8 cellular contexts compared by ENCODE assay signal in the genomic region with DNA sequence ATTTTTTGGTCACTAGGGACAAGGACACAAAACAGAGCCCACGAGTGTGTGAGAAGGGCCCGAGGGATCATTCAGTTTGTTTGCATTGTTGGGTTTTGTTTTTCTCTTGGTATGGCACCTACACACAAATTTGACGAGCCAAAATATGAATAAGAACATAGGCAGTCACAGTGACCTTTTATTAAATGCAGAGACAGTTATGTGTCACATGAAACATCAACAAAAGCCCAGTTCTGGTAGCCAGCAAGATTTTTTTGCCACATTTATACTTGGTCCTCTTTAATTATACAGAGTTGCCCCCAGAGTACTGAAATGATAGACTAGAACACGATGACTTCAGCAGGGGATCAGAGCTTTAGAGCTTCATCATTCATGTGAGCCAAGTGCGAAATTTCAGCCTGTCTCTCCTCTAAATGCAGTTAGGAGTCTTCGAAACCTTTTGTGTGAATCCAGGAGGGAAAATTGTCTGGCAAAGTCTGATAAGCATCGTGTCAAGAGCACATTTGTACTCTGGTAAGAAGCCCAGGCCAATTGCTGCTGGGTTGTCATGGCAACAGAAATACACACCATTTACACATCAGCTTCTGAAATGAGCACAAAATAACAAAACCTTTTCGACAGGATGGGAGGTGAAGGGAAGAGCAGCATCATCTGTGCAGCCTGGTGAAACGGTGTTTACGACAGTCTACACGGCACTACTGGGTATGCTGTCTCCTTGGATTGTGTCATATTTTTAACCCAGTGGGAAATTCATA.
DNase-seq lines count a peak whose midpoint lies in the region; FAIRE-seq and TF ChIP-seq lines count a peak whose summit lies in the region.

No MANE protein-coding gene starts in this region.

- no peaks in the 10 kb centered on the region for H3K9me3 Mint-ChIP-seq in neural progenitor cell

- H3K4me1 ChIP-seq in neural progenitor cell (peaks cover 4% of the 10 kb centered on the region), kidney (ENCODE audit: control insufficient read depth in 1 of 2, insufficient read depth in 1 of 2, low read depth in 1 of 2, low read length in 2 of 2) (no peaks in the 10 kb centered on the region)

- no peaks in the 10 kb centered on the region for H3K79me2 ChIP-seq in neural progenitor cell (ENCODE audit: low read depth)

- FAIRE-seq in kidney (lab: Jason Lieb, UNC), result no peak

- no peak overlapping the region for H3K4me3 ChIP-seq in GM12865 (ENCODE audit: low read depth, low read length)
- no peak overlapping the region for H3K4me3 ChIP-seq in choroid plexus epithelial cell (ENCODE audit: low read depth, low read length)
- no peak overlapping the region for H3K4me3 ChIP-seq in neural progenitor cell
- H3K4me3 ChIP-seq in kidney (ENCODE audit: low read length in 2 of 2), result no peak overlapping the region

- peaks cover 4% of the 10 kb centered on the region for H3K27me3 Mint-ChIP-seq in neural progenitor cell (ENCODE audit: insufficient read depth, low read depth)

- H4K20me1 ChIP-seq in neural progenitor cell (ENCODE audit: low read depth), result no peaks in the 10 kb centered on the region

- peak overlapping the region; percentile 3 for H2AFZ ChIP-seq in neural progenitor cell (replicated peaks)

- H3K27me3 ChIP-seq in neural progenitor cell, result no peaks in the 10 kb centered on the region

- peaks cover 11% of the 10 kb centered on the region for H3F3A ChIP-seq in neural progenitor cell (ENCODE audit: low read depth)

- H3K27ac ChIP-seq in neural progenitor cell, result no peak overlapping the region
- H3K27ac ChIP-seq in kidney (ENCODE audit: low read depth in 2 of 2, low read length in 2 of 2), result no peak overlapping the region

- intact Hi-C loops in kidney (cut with DNase I), result no loop called here

- H3K27ac Mint-ChIP-seq in neural progenitor cell, result peak overlapping the region; percentile 67

- DNase-seq in GM12865 (ENCODE audit: low read depth) (peak; percentile 37), NCI-H748 (lab: John Stamatoyannopoulos, UW; ENCODE audit: unreplicated experiment) (peak; percentile 84), choroid plexus epithelial cell (ENCODE audit: low read depth) (peak; percentile 93), neural progenitor cell (ENCODE audit: low spot score) (no peak), amniotic stem cell (lab: John Stamatoyannopoulos, UW) (no peak), iPS-NIHi11 (ENCODE audit: low spot score) (no peak), kidney (no peak), SW 1271 (lab: John Stamatoyannopoulos, UW) (no peak)

- no peak overlapping the region for H3K9ac ChIP-seq in neural progenitor cell
- H3K9ac ChIP-seq in kidney (ENCODE audit: low read length in 2 of 2), result no peak overlapping the region

- no peak for TF ChIP-seq CTCF in GM12865 (IDR thresholded peaks at IDR 0.05; ENCODE audit: insufficient read depth, low read depth, low read length, missing control alignments)
- no peak for TF ChIP-seq CTCF in choroid plexus epithelial cell (conservative IDR thresholded peaks at IDR 0.05; ENCODE audit: low read depth, low read length)
- no peak for TF ChIP-seq CTCF in neural progenitor cell (IDR thresholded peaks at IDR 0.05)
- TF ChIP-seq CTCF in kidney (IDR thresholded peaks at IDR 0.05; ENCODE audit: borderline replicate concordance, extremely low read depth, insufficient read depth), result no peak

- H3K4me1 Mint-ChIP-seq in neural progenitor cell, result peaks cover 24% of the 10 kb centered on the region

- H3K36me3 Mint-ChIP-seq in neural progenitor cell, result no peaks in the 10 kb centered on the region

- no peak overlapping the region for H3K4me2 ChIP-seq in neural progenitor cell

- no peaks in the 10 kb centered on the region for H3K9me3 ChIP-seq in neural progenitor cell (ENCODE audit: low read depth)
- H3K9me3 ChIP-seq in kidney (ENCODE audit: control insufficient read depth in 1 of 2, low read length in 2 of 2), result no peaks in the 10 kb centered on the region

- H3K36me3 ChIP-seq in neural progenitor cell (no peaks in the 10 kb centered on the region), kidney (ENCODE audit: control insufficient read depth in 1 of 2, insufficient read depth in 2 of 2, low read length in 2 of 2) (no peaks in the 10 kb centered on the region)

- no peak overlapping the region for H3K4me3 Mint-ChIP-seq in neural progenitor cell

Comparison
In these comparisons a context has a peak if more than half of its experiments do, and no peak if none do; other contexts are left out.
1. DNase-seq: peak in GM12865 (single experiment), NCI-H748 (single experiment) and choroid plexus epithelial cell (single experiment); none in neural progenitor cell (single experiment), amniotic stem cell (single experiment), iPS-NIHi11 (single experiment), kidney (single experiment) and SW 1271 (0 of 2).